Comparison of ENCODE assay signal across 1 cellular context in the genomic region with DNA sequence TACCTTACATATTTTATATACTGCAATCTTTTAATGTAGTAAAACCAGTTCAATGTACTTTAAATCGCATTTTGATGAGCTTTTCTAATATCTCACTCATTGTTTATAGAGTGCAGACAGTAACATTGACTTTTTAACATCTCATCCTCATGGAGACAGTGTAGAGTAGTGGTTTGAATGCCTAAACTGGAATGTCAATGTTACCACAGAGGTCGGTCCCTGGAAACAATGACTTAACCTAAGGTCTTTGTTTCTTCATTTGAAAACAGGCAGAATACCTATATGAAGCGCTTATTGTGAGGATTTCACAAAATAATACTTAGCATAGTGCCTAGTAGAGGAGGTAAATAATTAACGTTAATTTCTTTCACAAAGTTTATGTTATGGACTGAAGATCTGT.
TF ChIP-seq lines count a peak whose summit lies in the region.

No MANE protein-coding gene starts in this region.

TF ChIP-seq in SK-N-SH, 30 proteins besides CTCF, POLR2A, EP300 and RAD21 (continued from another document):
- TF ChIP-seq NFIC (IDR thresholded peaks at IDR 0.05; ENCODE audit: borderline replicate concordance) (no peak), JUND (IDR thresholded peaks at IDR 0.05) (no peak), MEF2A (IDR thresholded peaks at IDR 0.05; ENCODE audit: borderline replicate concordance, low read depth) (no peak), SMC3 (IDR thresholded peaks at IDR 0.05; ENCODE audit: low read depth, low read length) (no peak), MXI1 (IDR thresholded peaks at IDR 0.05; ENCODE audit: low read depth, low read length) (no peak), FOXJ3 (CRISPR knock-in tag; IDR thresholded peaks at IDR 0.05) (no peak), TAF1 (IDR thresholded peaks at IDR 0.05; ENCODE audit: borderline replicate concordance, low read depth, low read length) (no peak), SIN3A (IDR thresholded peaks at IDR 0.05; ENCODE audit: borderline replicate concordance, low read depth, low read length) (no peak), EZH2phosphoT487 (IDR thresholded peaks at IDR 0.05; ENCODE audit: borderline replicate concordance, low read depth) (no peak)
- TF ChIP-seq, protein P1, sequence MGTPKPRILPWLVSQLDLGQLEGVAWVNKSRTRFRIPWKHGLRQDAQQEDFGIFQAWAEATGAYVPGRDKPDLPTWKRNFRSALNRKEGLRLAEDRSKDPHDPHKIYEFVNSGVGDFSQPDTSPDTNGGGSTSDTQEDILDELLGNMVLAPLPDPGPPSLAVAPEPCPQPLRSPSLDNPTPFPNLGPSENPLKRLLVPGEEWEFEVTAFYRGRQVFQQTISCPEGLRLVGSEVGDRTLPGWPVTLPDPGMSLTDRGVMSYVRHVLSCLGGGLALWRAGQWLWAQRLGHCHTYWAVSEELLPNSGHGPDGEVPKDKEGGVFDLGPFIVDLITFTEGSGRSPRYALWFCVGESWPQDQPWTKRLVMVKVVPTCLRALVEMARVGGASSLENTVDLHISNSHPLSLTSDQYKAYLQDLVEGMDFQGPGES (IDR thresholded peaks at IDR 0.05; ENCODE audit: low read depth, low read length) = no peak
- TF ChIP-seq, protein P2, sequence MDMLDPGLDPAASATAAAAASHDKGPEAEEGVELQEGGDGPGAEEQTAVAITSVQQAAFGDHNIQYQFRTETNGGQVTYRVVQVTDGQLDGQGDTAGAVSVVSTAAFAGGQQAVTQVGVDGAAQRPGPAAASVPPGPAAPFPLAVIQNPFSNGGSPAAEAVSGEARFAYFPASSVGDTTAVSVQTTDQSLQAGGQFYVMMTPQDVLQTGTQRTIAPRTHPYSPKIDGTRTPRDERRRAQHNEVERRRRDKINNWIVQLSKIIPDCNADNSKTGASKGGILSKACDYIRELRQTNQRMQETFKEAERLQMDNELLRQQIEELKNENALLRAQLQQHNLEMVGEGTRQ (IDR thresholded peaks at IDR 0.05; ENCODE audit: borderline replicate concordance, low read depth, low read length) = no peak
